ENCODE assay signal across 28 cellular contexts in the genomic region with DNA sequence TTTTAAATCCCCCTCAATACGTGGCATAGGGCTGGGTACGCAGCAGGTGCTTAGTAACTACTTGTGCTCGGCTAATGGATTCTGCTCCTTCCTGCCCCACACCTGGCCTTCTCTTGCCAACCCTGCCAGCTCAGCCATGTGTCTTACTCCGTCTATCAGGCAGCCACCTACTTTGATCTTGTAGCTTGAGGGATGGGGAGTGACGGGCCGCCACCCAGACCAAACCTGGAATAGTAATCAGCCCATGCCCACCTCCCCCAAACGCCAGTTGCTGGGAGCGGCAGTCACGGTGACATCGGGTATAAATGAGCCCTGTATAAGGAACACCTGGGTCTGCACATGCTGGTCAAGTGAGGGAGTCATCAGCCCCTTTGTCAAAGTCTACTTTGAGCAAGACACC.
DNase-seq lines count a peak whose midpoint lies in the region; ATAC-seq and TF ChIP-seq lines count a peak whose summit lies in the region.
"Had no signal": no experiment of that assay in that cellular context is flagged by ENCODE, and none has a peak within 500 bp of the region (broad histone marks: within the 10 kb centered on the region; RNA-seq: fewer than 3 reads in every experiment).

No MANE protein-coding gene starts in this region.

- no peak overlapping the region for H3K4me3 ChIP-seq in neural progenitor cell
- H3K4me3 ChIP-seq: cardiac muscle cell, GM23248, lung, mucosa of descending colon, right lobe of liver, SK-N-MC, stomach, upper lobe of left lung had no signal

- peak overlapping the region; percentile 9 for H3K27ac Mint-ChIP-seq in CD4-positive, alpha-beta T cell
- peak overlapping the region; percentile 59 for H3K27ac Mint-ChIP-seq in activated naive CD8-positive, alpha-beta T cell
- H3K27ac Mint-ChIP-seq in neural progenitor cell, result peak overlapping the region; percentile 20

- no peaks in the 10 kb centered on the region for H3K79me2 ChIP-seq in neural progenitor cell (ENCODE audit: low read depth)

- no peaks in the 10 kb centered on the region for H3K27me3 ChIP-seq in CD4-positive, alpha-beta T cell (ENCODE audit: control insufficient read depth, insufficient read depth, low read length)
- no peaks in the 10 kb centered on the region for H3K27me3 ChIP-seq in neural progenitor cell
- H3K27me3 ChIP-seq: cardiac muscle cell, right lobe of liver, stomach, upper lobe of left lung had no signal

- H3K36me3 Mint-ChIP-seq in CD4-positive, alpha-beta T cell (ENCODE audit: low read depth), result peaks cover 81% of the 10 kb centered on the region
- H3K36me3 Mint-ChIP-seq in activated naive CD8-positive, alpha-beta T cell, result no peaks in the 10 kb centered on the region
- peaks cover 14% of the 10 kb centered on the region for H3K36me3 Mint-ChIP-seq in neural progenitor cell

- intact Hi-C loops in CD4-positive, alpha-beta T cell (cut with DNase I, micrococcal nuclease), result no loop called here

- no peaks in the 10 kb centered on the region for H3K9me3 ChIP-seq in CD4-positive, alpha-beta T cell (ENCODE audit: control insufficient read depth, low read length)
- no peaks in the 10 kb centered on the region for H3K9me3 ChIP-seq in neural progenitor cell (ENCODE audit: low read depth)
- H3K9me3 ChIP-seq: mucosa of descending colon, right lobe of liver, stomach, upper lobe of left lung had no signal

- no peak for TF ChIP-seq CTCF in CD4-positive, alpha-beta T cell (IDR thresholded peaks at IDR 0.05)
- no peak for TF ChIP-seq CTCF in neural progenitor cell (IDR thresholded peaks at IDR 0.05)

- H3K4me1 Mint-ChIP-seq in CD4-positive, alpha-beta T cell (ENCODE audit: low read depth), result peaks cover 12% of the 10 kb centered on the region
- H3K4me1 Mint-ChIP-seq in activated naive CD8-positive, alpha-beta T cell (ENCODE audit: low read depth), result peaks cover 26% of the 10 kb centered on the region
- peaks cover 22% of the 10 kb centered on the region for H3K4me1 Mint-ChIP-seq in neural progenitor cell

- no peaks in the 10 kb centered on the region for H3K4me1 ChIP-seq in neural progenitor cell
- H3K4me1 ChIP-seq: right lobe of liver had no signal

- no peak overlapping the region for H3K4me3 Mint-ChIP-seq in CD4-positive, alpha-beta T cell
- no peak overlapping the region for H3K4me3 Mint-ChIP-seq in activated naive CD8-positive, alpha-beta T cell
- no peak overlapping the region for H3K4me3 Mint-ChIP-seq in neural progenitor cell
- H3K4me3 Mint-ChIP-seq: dendritic cell treated with granulocyte-macrophage colony-stimulating factor and Interleukin-4, amounts not matched to agents 40 ng/mL and 50 ng/mL, for 4 days; HFFc6 had no signal

- H3K27me3 Mint-ChIP-seq in CD4-positive, alpha-beta T cell, result no peaks in the 10 kb centered on the region
- H3K27me3 Mint-ChIP-seq in activated naive CD8-positive, alpha-beta T cell, result no peaks in the 10 kb centered on the region
- peaks cover 12% of the 10 kb centered on the region for H3K27me3 Mint-ChIP-seq in neural progenitor cell (ENCODE audit: insufficient read depth, low read depth)
- H3K27me3 Mint-ChIP-seq: dendritic cell treated with granulocyte-macrophage colony-stimulating factor and Interleukin-4, amounts not matched to agents 40 ng/mL and 50 ng/mL, for 4 days had no signal

- POLR2A ChIA-PET in CD4-positive, alpha-beta T cell (lab: Charles Lee), result no interaction called here

- no peaks in the 10 kb centered on the region for H3K36me3 ChIP-seq in neural progenitor cell
- H3K36me3 ChIP-seq: cardiac muscle cell had no signal

- H2AFZ ChIP-seq in neural progenitor cell (replicated peaks), result no peak overlapping the region
- H2AFZ ChIP-seq: GM23248 had no signal

- no peaks in the 10 kb centered on the region for H3F3A ChIP-seq in neural progenitor cell (ENCODE audit: low read depth)

- no peak overlapping the region for H3K27ac ChIP-seq in CD4-positive, alpha-beta T cell (ENCODE audit: low read depth, low read length)
- no peak overlapping the region for H3K27ac ChIP-seq in neural progenitor cell
- H3K27ac ChIP-seq: cardiac muscle cell, GM23248, KMS-11, right lobe of liver, SK-N-MC, upper lobe of left lung, WERI-Rb-1 had no signal

- H3K4me2 ChIP-seq in neural progenitor cell, result no peak overlapping the region
- H3K4me2 ChIP-seq: KMS-11 had no signal

- DNase-seq in NCI-H510A treated with DMSO at 0.1 percent for 48 hours (lab: John Stamatoyannopoulos, UW) (peak; percentile 32), NCI-H510A (lab: John Stamatoyannopoulos, UW) (no peak), neural progenitor cell (ENCODE audit: low spot score) (no peak), SW480 (ENCODE audit: low spot score) (no peak), NCI-H748 (lab: John Stamatoyannopoulos, UW; ENCODE audit: unreplicated experiment) (no peak)
- no peak for DNase-seq in CD4-positive, alpha-beta T cell
- DNase-seq: activated CD4-positive, alpha-beta T cell treated with anti-CD3 and anti-CD28 coated beads, Interleukin-2, amount 50 U/mL, for 4 hours; activated gamma-delta T cell treated with Interleukin-2 at 50 U/mL for 16 hours; AML-193; GDM1; GM23248; HFFc6; islet precursor cell; mucosa of descending colon; NCI-H1436 treated with DMSO at 0.1 percent for 48 hours; NCI-H2171 treated with DMSO at 0.1 percent for 48 hours; NCI-H526 treated with DMSO at 0.1 percent for 48 hours; right lobe of liver; stomach; upper lobe of left lung; WERI-Rb-1 had no signal

- ATAC-seq in CD4-positive, alpha-beta T cell (ENCODE audit: poor library complexity), result no peak
- ATAC-seq in HG02588 (IDR thresholded peaks at IDR 0.05; ENCODE audit: unreplicated experiment), result no peak
- ATAC-seq: mucosa of descending colon had no signal

- CTCF ChIA-PET in CD4-positive, alpha-beta T cell (lab: Charles Lee), result no interaction called here

- no peaks in the 10 kb centered on the region for H4K20me1 ChIP-seq in neural progenitor cell (ENCODE audit: low read depth)

- H3K9ac ChIP-seq in neural progenitor cell, result no peak overlapping the region
- H3K9ac ChIP-seq: GM23248, KMS-11 had no signal

- no peaks in the 10 kb centered on the region for H3K9me3 Mint-ChIP-seq in CD4-positive, alpha-beta T cell
- H3K9me3 Mint-ChIP-seq in activated naive CD8-positive, alpha-beta T cell (ENCODE audit: low read depth), result no peaks in the 10 kb centered on the region
- no peaks in the 10 kb centered on the region for H3K9me3 Mint-ChIP-seq in neural progenitor cell
- H3K9me3 Mint-ChIP-seq: dendritic cell treated with granulocyte-macrophage colony-stimulating factor and Interleukin-4, amounts not matched to agents 40 ng/mL and 50 ng/mL, for 4 days; HFFc6 had no signal

Comparison
In these comparisons a context has a peak if more than half of its experiments do, and no peak if none do; other contexts are left out.
1. H3K27ac Mint-ChIP-seq: peak in every context shown above with its lines; median percentile 59 in activated naive CD8-positive, alpha-beta T cell; 20 in neural progenitor cell; 9 in CD4-positive, alpha-beta T cell.